21 cellular contexts compared by ENCODE assay signal in genomic region chr3:120622457-120622856, GRCh38. TPM values are rescaled to one million over a fixed set of nuclear protein-coding genes. Genes with fewer than 3 reads are reported as not detected.
DNase-seq lines count a peak whose midpoint lies in the region; ATAC-seq and TF ChIP-seq lines count a peak whose summit lies in the region.
"Had no signal": no experiment of that assay in that cellular context is flagged by ENCODE, and none has a peak within 500 bp of the region (broad histone marks: within the 10 kb centered on the region; RNA-seq: fewer than 3 reads in every experiment).

No MANE protein-coding gene starts in this region.

- WGBS in endodermal cell (ENCODE audit: insufficient coverage in 1 of 2, insufficient read length in 1 of 2), 2 experiments = 67 to 78% methylated on average over 1 to 3 of the region's 3 CpGs

- DNase-seq in GM12865 (ENCODE audit: low read depth) (peak; percentile 23), endodermal cell (no peak), NCI-H1105 (lab: John Stamatoyannopoulos, UW) (no peak), DMS114 treated with DMSO at 0.1 percent for 48 hours (lab: John Stamatoyannopoulos, UW; ENCODE audit: unreplicated experiment) (no peak)
- DNase-seq: C1 segment of cervical spinal cord; CD8-positive, alpha-beta T cell; DMS79; GF-D8; H7; NCI-H1105 treated with DMSO at 0.1 percent for 48 hours; NCI-H146; NCI-H2029; NCI-H446 treated with DMSO at 0.1 percent for 48 hours; NCI-H526 treated with DMSO at 0.1 percent for 48 hours had no signal

- peaks cover 8% of the 10 kb centered on the region for H3K36me3 Mint-ChIP-seq in endodermal cell (ENCODE audit: low read depth)

- no peaks in the 10 kb centered on the region for H3K36me3 ChIP-seq in OCI-LY3 (replicated peaks; ENCODE audit: low read depth, low read length)
- no peaks in the 10 kb centered on the region for H3K36me3 ChIP-seq in endodermal cell (ENCODE audit: control insufficient read depth, insufficient read depth, low read length)

- H4K20me1 ChIP-seq in OCI-LY3 (ENCODE audit: insufficient read depth, low read length) = no peaks in the 10 kb centered on the region

- no peak for ATAC-seq in GM18511 (IDR thresholded peaks at IDR 0.05; ENCODE audit: unreplicated experiment)
- ATAC-seq in esophagus mucosa = no peak
- ATAC-seq: CD8-positive, alpha-beta T cell; SK-N-SH treated with all-trans-retinoic acid at 6 μM for 48 hours had no signal

- no peaks in the 10 kb centered on the region for H3K9me3 ChIP-seq in OCI-LY3 (ENCODE audit: insufficient read depth, low read length)
- peaks cover 23% of the 10 kb centered on the region for H3K9me3 ChIP-seq in endodermal cell (ENCODE audit: control insufficient read depth, low read length)

- no peak overlapping the region for H3K9ac ChIP-seq in OCI-LY3 (ENCODE audit: low read length)
- H3K9ac ChIP-seq in endodermal cell (ENCODE audit: extremely low read depth, low read length, poor library complexity, severe bottlenecking) = no peak overlapping the region
- H3K9ac ChIP-seq: GM23248 had no signal

- no peaks in the 10 kb centered on the region for H3K27me3 Mint-ChIP-seq in endodermal cell (ENCODE audit: insufficient read depth)

- H3K4me3 Mint-ChIP-seq in endodermal cell = no peak overlapping the region
- H3K4me3 Mint-ChIP-seq: CD8-positive, alpha-beta T cell had no signal

- no peak overlapping the region for H3K27ac ChIP-seq in OCI-LY3 (ENCODE audit: low read length)
- no peak overlapping the region for H3K27ac ChIP-seq in endodermal cell (ENCODE audit: low read depth, low read length)
- H3K27ac ChIP-seq: GM23248, HL-60 had no signal

- H3K4me1 ChIP-seq in OCI-LY3 (ENCODE audit: low read length) = peaks cover 22% of the 10 kb centered on the region
- H3K4me1 ChIP-seq in endodermal cell (ENCODE audit: control insufficient read depth, insufficient read depth, low read length) = no peaks in the 10 kb centered on the region
- H3K4me1 ChIP-seq: Caco-2 had no signal

- peaks cover 5% of the 10 kb centered on the region for H3K4me1 Mint-ChIP-seq in endodermal cell

- 0 out of 2 replicates have a peak overlapping the region, but pooled peaks have one; percentile 4 for H3K4me2 ChIP-seq in OCI-LY3 (ENCODE audit: low read length)

- no peak overlapping the region for H2AFZ ChIP-seq in OCI-LY3 (ENCODE audit: low read depth, low read length)
- H2AFZ ChIP-seq: GM23248 had no signal

- no peaks in the 10 kb centered on the region for H3K27me3 ChIP-seq in OCI-LY3 (ENCODE audit: low read depth, low read length)
- no peaks in the 10 kb centered on the region for H3K27me3 ChIP-seq in endodermal cell (ENCODE audit: control insufficient read depth, insufficient read depth, low read length, poor library complexity, severe bottlenecking)

- H3K9me3 Mint-ChIP-seq in endodermal cell = peaks cover 36% of the 10 kb centered on the region

- H3K4me3 ChIP-seq in GM12865 (ENCODE audit: low read depth, low read length) (no peak overlapping the region), OCI-LY3 (ENCODE audit: low read length) (no peak overlapping the region), endodermal cell (ENCODE audit: low read length) (peak overlapping the region; percentile 22)
- H3K4me3 ChIP-seq: GM23248 had no signal

- no peaks in the 10 kb centered on the region for H3K79me2 ChIP-seq in OCI-LY3 (ENCODE audit: low read length)

- no peak for TF ChIP-seq CTCF in GM12865 (IDR thresholded peaks at IDR 0.05; ENCODE audit: insufficient read depth, low read depth, low read length, missing control alignments)
- no peak for TF ChIP-seq CTCF in OCI-LY3 (IDR thresholded peaks at IDR 0.05; ENCODE audit: low read depth, low read length)
- no peak for TF ChIP-seq CTCF in endodermal cell (conservative IDR thresholded peaks at IDR 0.05)

- no peak overlapping the region for H3K27ac Mint-ChIP-seq in endodermal cell
- H3K27ac Mint-ChIP-seq: CD8-positive, alpha-beta T cell had no signal

RNA-seq across cellular contexts. Expression of gene NDUFB4, which starts 26.3 kb away (rescaled TPM):
- total RNA-seq in endodermal cell = 100 to 1,000 TPM; 144 to 181 TPM
- 301 TPM for polyA plus RNA-seq in endodermal cell (2013, experiment 1 of 2)
- polyA plus RNA-seq in endodermal cell (2013, experiment 2 of 2) = 285 TPM
- total RNA-seq in esophagus mucosa = 131 TPM

RNA-seq across cellular contexts. Expression of gene HGD, which starts 59.6 kb away (rescaled TPM):
- total RNA-seq in endodermal cell (not detected), esophagus mucosa (not detected)
- polyA plus RNA-seq in endodermal cell (2013, experiment 1 of 2) = 1.1 TPM
- polyA plus RNA-seq in endodermal cell (2013, experiment 2 of 2) = not detected
- total RNA-seq: GM23248 had no signal
- polyA plus RNA-seq: GM23248 had no signal
